In genomic region chr4:7876096-7876993, GRCh38 we compare ENCODE assay signal across 8 cellular contexts.
DNase-seq lines count a peak whose midpoint lies in the region; ATAC-seq and TF ChIP-seq lines count a peak whose summit lies in the region.

No MANE protein-coding gene starts in this region.

- peak; percentile 63 for TF ChIP-seq CTCF in HFFc6 (IDR thresholded peaks at IDR 0.05)
- TF ChIP-seq CTCF in GM10266 (IDR thresholded peaks at IDR 0.05; ENCODE audit: control insufficient read depth, insufficient read depth, low read depth, missing control alignments): no peak
- TF ChIP-seq CTCF in GM13976 (IDR thresholded peaks at IDR 0.05; ENCODE audit: borderline replicate concordance, control extremely low read depth, extremely low read depth, insufficient read depth, missing control alignments): no peak

- no peak overlapping the region for H3K9ac ChIP-seq in skeletal muscle tissue (ENCODE audit: low read depth in 1 of 3, low read length in 3 of 3)

- H3K27me3 Mint-ChIP-seq in HFFc6 (ENCODE audit: insufficient read depth): peaks cover 6% of the 10 kb centered on the region

- in situ Hi-C loops in GM13976 (cut with MboI; ENCODE audit: low sequenced_read_pairs, unreplicated experiment): no loop called here

- peak overlapping the region; percentile 1 for H3K27ac ChIP-seq in skeletal muscle tissue (ENCODE audit: low read depth, low read length)

- peak; percentile 32 for DNase-seq in HFFc6
- peak; percentile 63 to 64 for DNase-seq in activated CD4-positive, alpha-beta T cell treated with anti-CD3 and anti-CD28 coated beads, Interleukin-2, amount 50 U/mL, for 4 hours
- DNase-seq in fibroblast of peridontal ligament (ENCODE audit: extremely low read depth): peak; percentile 42
- no peak for DNase-seq in RKO (ENCODE audit: low spot score)
- DNase-seq in GM10266 (ENCODE audit: extremely low spot score): no peak
- DNase-seq in GM13976 (ENCODE audit: low spot score): no peak

- ATAC-seq in GM19397 (IDR thresholded peaks at IDR 0.05; ENCODE audit: unreplicated experiment): no peak

- no peaks in the 10 kb centered on the region for H3K9me3 ChIP-seq in skeletal muscle tissue (ENCODE audit: control insufficient read depth in 3 of 3, low read length in 3 of 3)

- H3K36me3 Mint-ChIP-seq in HFFc6 (ENCODE audit: low read depth): peaks cover 24% of the 10 kb centered on the region

- no peaks in the 10 kb centered on the region for H3K27me3 ChIP-seq in skeletal muscle tissue (ENCODE audit: control insufficient read depth in 3 of 3, insufficient read depth in 3 of 3, low read length in 3 of 3)

- H3K9me3 Mint-ChIP-seq in HFFc6: peaks cover 9% of the 10 kb centered on the region

- H3K4me1 ChIP-seq in skeletal muscle tissue (ENCODE audit: control insufficient read depth in 3 of 3, insufficient read depth in 3 of 3, low read length in 3 of 3): peaks cover 12 to 19% (median 12%) of the 10 kb centered on the region in 3 donors

- no peak overlapping the region for H3K4me3 Mint-ChIP-seq in HFFc6

- peak overlapping the region; percentile 51 for H3K27ac Mint-ChIP-seq in HFFc6

- peaks cover 96% of the 10 kb centered on the region for H3K4me1 Mint-ChIP-seq in HFFc6 (ENCODE audit: low read depth)

- H3K36me3 ChIP-seq in skeletal muscle tissue (ENCODE audit: control insufficient read depth in 3 of 3, insufficient read depth in 3 of 3, low read length in 3 of 3): no peaks in the 10 kb centered on the region

- no peak overlapping the region for H3K4me3 ChIP-seq in skeletal muscle tissue (ENCODE audit: low read length in 3 of 3)

Comparison
In these comparisons a context has a peak if more than half of its experiments do, and no peak if none do; other contexts are left out.
1. DNase-seq: peak in HFFc6 (single experiment), activated CD4-positive, alpha-beta T cell treated with anti-CD3 and anti-CD28 coated beads, Interleukin-2, amount 50 U/mL, for 4 hours (2 of 2) and fibroblast of peridontal ligament (single experiment); none in RKO (single experiment), GM10266 (single experiment) and GM13976 (single experiment).